ENCODE assay signal across 14 cellular contexts in genomic region chr6:104885518-104886043, GRCh38.
"Had no signal": no experiment of that assay in that cellular context is flagged by ENCODE, and none has a peak within 500 bp of the region (broad histone marks: within the 10 kb centered on the region; RNA-seq: fewer than 3 reads in every experiment).

No MANE protein-coding gene starts in this region.

- H3K27me3 ChIP-seq: ascending aorta had no signal

- H3K4me3 Mint-ChIP-seq: activated B cell treated with CpG ODN at 0.5 μM for 24 hours; activated CD4-positive, alpha-beta T cell treated with anti-CD3 and anti-CD28 coated beads, Interleukin-2, amount 10 ng/mL, durations not matched to agents 24 days and 14 days; activated naive CD8-positive, alpha-beta T cell treated with anti-CD3 and anti-CD28 coated beads, Interleukin-2, amount 50 U/mL, for 24 hours; activated T-helper 1 cell treated with anti-CD3 and anti-CD28 coated beads, Interleukin-12 subunit alpha, Interleukin-12 subunit beta, Interleukin-2, Interleukin-4 antibody, amounts not matched to agents 30 ng/mL and 10 ng/mL and 1 ng/mL, durations not matched to agents 14 hours and 24 hours and 36 hours; naive B cell; stimulated activated effector memory CD8-positive, alpha-beta T cell treated with anti-CD3 and anti-CD28 coated beads, Interleukin-12 subunit alpha, Interleukin-12 subunit beta, amount 100 ng/mL, for 72 hours; T-helper 17 cell had no signal

- H3K4me1 ChIP-seq: ascending aorta, esophagus squamous epithelium, tibial artery had no signal

- H3K9me3 ChIP-seq: ascending aorta, tibial artery had no signal

- H3K27ac ChIP-seq: ascending aorta, dorsolateral prefrontal cortex, esophagus squamous epithelium, tibial artery had no signal

- DNase-seq: activated B cell treated with CpG ODN at 0.5 μM for 24 hours; activated CD4-positive, alpha-beta T cell treated with anti-CD3 and anti-CD28 coated beads, Interleukin-2, amount 10 ng/mL, durations not matched to agents 24 days and 14 days; activated naive CD4-positive, alpha-beta T cell; activated naive CD8-positive, alpha-beta T cell treated with anti-CD3 and anti-CD28 coated beads, Interleukin-2, amount 50 U/mL, for 24 hours; esophagus squamous epithelium; islet precursor cell; naive B cell; right cardiac atrium; T-helper 17 cell; tibial artery had no signal

- H3K36me3 Mint-ChIP-seq: naive B cell; stimulated activated effector memory CD8-positive, alpha-beta T cell treated with anti-CD3 and anti-CD28 coated beads, Interleukin-12 subunit alpha, Interleukin-12 subunit beta, amount 100 ng/mL, for 72 hours had no signal

- H3K4me1 Mint-ChIP-seq: activated B cell treated with CpG ODN at 0.5 μM for 24 hours; activated CD4-positive, alpha-beta T cell treated with anti-CD3 and anti-CD28 coated beads, Interleukin-2, amount 10 ng/mL, durations not matched to agents 24 days and 14 days; naive B cell; stimulated activated effector memory CD8-positive, alpha-beta T cell treated with anti-CD3 and anti-CD28 coated beads, Interleukin-12 subunit alpha, Interleukin-12 subunit beta, amount 100 ng/mL, for 72 hours had no signal

- H3K27ac Mint-ChIP-seq: activated B cell treated with CpG ODN at 0.5 μM for 24 hours; activated CD4-positive, alpha-beta T cell treated with anti-CD3 and anti-CD28 coated beads, Interleukin-2, amount 10 ng/mL, durations not matched to agents 24 days and 14 days; activated naive CD8-positive, alpha-beta T cell treated with anti-CD3 and anti-CD28 coated beads, Interleukin-2, amount 50 U/mL, for 24 hours; activated T-helper 1 cell treated with anti-CD3 and anti-CD28 coated beads, Interleukin-12 subunit alpha, Interleukin-12 subunit beta, Interleukin-2, Interleukin-4 antibody, amounts not matched to agents 30 ng/mL and 10 ng/mL and 1 ng/mL, durations not matched to agents 14 hours and 24 hours and 36 hours; naive B cell; stimulated activated effector memory CD8-positive, alpha-beta T cell treated with anti-CD3 and anti-CD28 coated beads, Interleukin-12 subunit alpha, Interleukin-12 subunit beta, amount 100 ng/mL, for 72 hours; T-helper 17 cell had no signal

- ATAC-seq: right cardiac atrium, T-helper 17 cell had no signal

- H3K36me3 ChIP-seq: ascending aorta, esophagus squamous epithelium, tibial artery had no signal

- H3K4me3 ChIP-seq: ascending aorta, esophagus squamous epithelium, tibial artery had no signal
